ENCODE assay signal across 16 cellular contexts in genomic region chr3:124824286-124824915, GRCh38.
DNase-seq lines count a peak whose midpoint lies in the region; ATAC-seq and TF ChIP-seq lines count a peak whose summit lies in the region.
"Had no signal": no experiment of that assay in that cellular context is flagged by ENCODE, and none has a peak within 500 bp of the region (broad histone marks: within the 10 kb centered on the region; RNA-seq: fewer than 3 reads in every experiment).

No MANE protein-coding gene starts in this region.

- intact Hi-C loops in Right ventricle myocardium superior (cut with DNase I), result no loop called here

- H3K9me2 ChIP-seq in GM23248 (ENCODE audit: insufficient read depth), result no peaks in the 10 kb centered on the region

- H3K9ac ChIP-seq in GM23248 (no peak overlapping the region), smooth muscle cell (ENCODE audit: low read depth) (no peak overlapping the region)
- H3K9ac ChIP-seq: BLaER1 had no signal

- H3K9me3 ChIP-seq in GM23248 (ENCODE audit: low read depth) (no peaks in the 10 kb centered on the region), smooth muscle cell (replicated peaks; ENCODE audit: low read depth) (no peaks in the 10 kb centered on the region)
- H3K9me3 ChIP-seq: BLaER1 had no signal

- H2AFZ ChIP-seq in GM23248 (no peak overlapping the region), smooth muscle cell (ENCODE audit: low read depth) (no peak overlapping the region)

- H3K4me1 ChIP-seq in GM23248 (ENCODE audit: insufficient read depth) (peaks cover 36% of the 10 kb centered on the region), smooth muscle cell (ENCODE audit: low read depth) (peaks cover 15% of the 10 kb centered on the region)

- in situ Hi-C loops in GM23248 (cut with MboI), result no loop called here
- in situ Hi-C loops in G401 (cut with HindIII; ENCODE audit: low sequenced_read_pairs), result no loop called here

- H3K4me2 ChIP-seq in GM23248 (ENCODE audit: unreplicated experiment) (peak overlapping the region; percentile 9), smooth muscle cell (no peak overlapping the region)
- H3K4me2 ChIP-seq: BLaER1 had no signal

- no peak for ATAC-seq in Right ventricle myocardium superior (ENCODE audit: poor library complexity)
- ATAC-seq: Panc1 had no signal

- H3K4me3 ChIP-seq in GM23248, result no peak overlapping the region
- no peak overlapping the region for H3K4me3 ChIP-seq in smooth muscle cell
- H3K4me3 ChIP-seq: BLaER1 had no signal

- H3K27me3 ChIP-seq in GM23248 (replicated peaks; ENCODE audit: insufficient read depth) (no peaks in the 10 kb centered on the region), smooth muscle cell (ENCODE audit: low read depth) (no peaks in the 10 kb centered on the region)
- H3K27me3 ChIP-seq: BLaER1 had no signal

- peaks cover 14% of the 10 kb centered on the region for H3K36me3 ChIP-seq in GM23248 (ENCODE audit: low read depth)
- no peaks in the 10 kb centered on the region for H3K36me3 ChIP-seq in smooth muscle cell (ENCODE audit: low read depth)
- H3K36me3 ChIP-seq: BLaER1 had no signal

- no peaks in the 10 kb centered on the region for H4K20me1 ChIP-seq in GM23248 (ENCODE audit: insufficient read depth)
- no peaks in the 10 kb centered on the region for H4K20me1 ChIP-seq in smooth muscle cell (ENCODE audit: low read depth)
- H4K20me1 ChIP-seq: BLaER1 had no signal

- TF ChIP-seq CTCF in smooth muscle cell (IDR thresholded peaks at IDR 0.05; ENCODE audit: borderline replicate concordance, insufficient read depth, poor library complexity, severe bottlenecking), result no peak

- H3K79me2 ChIP-seq in GM23248 (ENCODE audit: insufficient read depth) (peaks cover 55% of the 10 kb centered on the region), smooth muscle cell (ENCODE audit: low read depth) (peaks cover 22% of the 10 kb centered on the region)

- peaks cover 46% of the 10 kb centered on the region for H3F3A ChIP-seq in GM23248 (ENCODE audit: insufficient read depth)
- H3F3A ChIP-seq in smooth muscle cell (ENCODE audit: low read depth), result peaks cover 8% of the 10 kb centered on the region

- peak; percentile 46 for DNase-seq in GM23248
- peak; percentile 67 to 69 for DNase-seq in NCI-H526 (lab: John Stamatoyannopoulos, UW)
- DNase-seq in astrocyte of the hippocampus (ENCODE audit: low read depth, low spot score), result peak; percentile 29
- DNase-seq in smooth muscle cell (lab: John Stamatoyannopoulos, UW; ENCODE audit: unreplicated experiment), result no peak
- no peak for DNase-seq in Right ventricle myocardium superior
- no peak for DNase-seq in SK-N-DZ (ENCODE audit: low spot score)
- no peak for DNase-seq in G401 (ENCODE audit: low spot score)
- DNase-seq: CD8-positive, alpha-beta memory T cell; KG1; NCI-H1105; NCI-H1694 treated with DMSO at 0.1 percent for 48 hours; NCI-H446; NCI-H774; SHP77 treated with DMSO at 0.1 percent for 48 hours had no signal

- H3K27ac ChIP-seq in GM23248, result peak overlapping the region; percentile 22
- H3K27ac ChIP-seq in smooth muscle cell (ENCODE audit: low read depth), result peak overlapping the region; percentile 13
- H3K27ac ChIP-seq: BLaER1 had no signal

- WGBS in GM23248 (ENCODE audit: low coverage in 1 of 2, low lambda C conversion rate in 2 of 2, missing lambda C conversion rate in 2 of 2), 2 experiments, result 68 to 70% methylated on average over 4 of the region's 4 CpGs
- WGBS in smooth muscle cell (ENCODE audit: low lambda C conversion rate), result 49% methylated on average over 4 of the region's 4 CpGs

Comparison
In these comparisons a context has a peak if more than half of its experiments do, and no peak if none do; other contexts are left out.
1. DNase-seq: peak in GM23248 (single experiment), NCI-H526 (2 of 2) and astrocyte of the hippocampus (single experiment); none in smooth muscle cell (single experiment), Right ventricle myocardium superior (single experiment), SK-N-DZ (single experiment) and G401 (single experiment).